8 cellular contexts compared by ENCODE assay signal in the genomic region with DNA sequence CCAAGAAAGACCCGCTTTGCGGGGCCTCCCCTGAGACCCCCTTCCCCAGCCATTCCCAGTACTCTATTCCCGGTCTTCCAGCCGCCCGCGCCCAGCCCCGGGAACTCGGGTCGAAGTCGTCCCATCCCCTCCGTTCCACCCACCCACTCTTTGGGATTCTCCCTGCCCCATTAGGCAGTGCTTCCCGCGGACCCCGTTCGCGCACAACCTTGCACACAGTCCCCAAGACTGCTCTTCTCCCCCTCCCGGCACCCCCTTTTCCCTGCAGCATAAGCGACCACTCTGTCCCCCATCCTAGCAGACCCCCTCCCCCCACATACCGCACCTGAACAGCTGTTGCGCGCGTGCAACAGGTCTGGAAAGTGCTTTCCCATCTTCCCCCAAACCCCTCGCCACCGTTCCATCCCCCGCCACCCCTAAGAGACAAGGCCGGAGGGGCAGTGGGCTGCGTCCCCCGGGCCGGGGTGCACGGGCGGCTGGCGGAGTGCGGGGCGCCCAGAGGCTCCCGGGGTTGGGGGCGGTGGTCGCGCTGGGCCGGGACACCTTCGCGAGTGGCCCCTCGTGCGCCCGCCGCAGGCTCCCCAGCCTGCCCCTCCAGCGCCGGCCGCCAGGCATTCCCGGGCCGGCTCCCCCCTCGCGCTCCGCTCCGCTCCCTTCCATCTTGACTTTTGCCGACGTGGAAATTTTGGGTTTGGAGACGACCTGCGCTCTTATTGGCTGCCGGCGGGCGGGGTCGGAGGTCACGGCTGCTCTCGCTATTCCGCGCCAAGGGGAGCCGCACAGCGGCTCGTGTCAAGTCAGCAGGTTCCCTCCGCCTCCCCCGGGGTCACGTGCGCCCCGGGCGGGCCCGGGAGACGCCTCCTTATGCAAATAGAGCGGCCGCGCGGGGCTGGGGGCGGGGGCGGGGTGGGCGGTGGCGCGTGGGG.
DNase-seq lines count a peak whose midpoint lies in the region; ATAC-seq and TF ChIP-seq lines count a peak whose summit lies in the region.

No MANE protein-coding gene starts in this region.

- H3K4me3 ChIP-seq in Peyer's patch (peak overlapping the region; percentile 51 to 89 (median 77)), neural cell (ENCODE audit: low read length) (peak overlapping the region; percentile 68)

- no peak overlapping the region for H2AFZ ChIP-seq in neural cell (ENCODE audit: low read depth, low read length)

- peaks cover 34% of the 10 kb centered on the region for H3K27me3 Mint-ChIP-seq in IgD-negative memory B cell
- no peaks in the 10 kb centered on the region for H3K27me3 Mint-ChIP-seq in activated T-helper 17 cell treated with anti-CD3 and anti-CD28 coated beads, Interleukin-2, amount 50 U/mL, for 72 hours
- H3K27me3 Mint-ChIP-seq in stimulated activated naive CD8-positive, alpha-beta T cell treated with anti-CD3 and anti-CD28 coated beads, Interleukin-15, amount 100 ng/mL, for 72 hours = peaks cover 26% of the 10 kb centered on the region

- peak overlapping the region; percentile 63 to 90 (median 76) for H3K27ac ChIP-seq in Peyer's patch
- H3K27ac ChIP-seq in neural cell (ENCODE audit: low read length) = no peak overlapping the region

- no peaks in the 10 kb centered on the region for H3K9me2 ChIP-seq in neural cell (ENCODE audit: insufficient read depth, low read length)

- H3K9me3 ChIP-seq in Peyer's patch (no peaks in the 10 kb centered on the region), neural cell (ENCODE audit: low read length) (no peaks in the 10 kb centered on the region)

- TF ChIP-seq RAD21 in neural cell (conservative IDR thresholded peaks at IDR 0.05) = no peak

- ATAC-seq in GM21576 (IDR thresholded peaks at IDR 0.05; ENCODE audit: unreplicated experiment) = peak; percentile 82
- peak; percentile 98 for ATAC-seq in activated T-helper 17 cell treated with anti-CD3 and anti-CD28 coated beads, Interleukin-2, amount 50 U/mL, for 72 hours (replicated peaks)
- peak; percentile 97 for ATAC-seq in stimulated activated naive CD8-positive, alpha-beta T cell treated with anti-CD3 and anti-CD28 coated beads, Interleukin-15, amount 100 ng/mL, for 72 hours

- H4K20me1 ChIP-seq in neural cell (ENCODE audit: insufficient read depth) = no peaks in the 10 kb centered on the region

- no peaks in the 10 kb centered on the region for H3K27me3 ChIP-seq in Peyer's patch
- H3K27me3 ChIP-seq in neural cell (ENCODE audit: insufficient read depth, low read depth, low read length) = peaks cover 59% of the 10 kb centered on the region

- no peak overlapping the region for H3K9ac ChIP-seq in neural cell (ENCODE audit: low read length)

- peaks cover 0 to 5% (median 2%) of the 10 kb centered on the region in 3 donors for H3K9me3 Mint-ChIP-seq in IgD-negative memory B cell
- H3K9me3 Mint-ChIP-seq in activated T-helper 17 cell treated with anti-CD3 and anti-CD28 coated beads, Interleukin-2, amount 50 U/mL, for 72 hours = no peaks in the 10 kb centered on the region
- no peaks in the 10 kb centered on the region for H3K9me3 Mint-ChIP-seq in stimulated activated naive CD8-positive, alpha-beta T cell treated with anti-CD3 and anti-CD28 coated beads, Interleukin-15, amount 100 ng/mL, for 72 hours

- peak overlapping the region in 2 of 3 donors; percentile 76 to 91 for H3K27ac Mint-ChIP-seq in IgD-negative memory B cell
- H3K27ac Mint-ChIP-seq in activated T-helper 17 cell treated with anti-CD3 and anti-CD28 coated beads, Interleukin-2, amount 50 U/mL, for 72 hours = peak overlapping the region; percentile 71
- H3K27ac Mint-ChIP-seq in stimulated activated naive CD8-positive, alpha-beta T cell treated with anti-CD3 and anti-CD28 coated beads, Interleukin-15, amount 100 ng/mL, for 72 hours = peak overlapping the region; percentile 62 to 71

- no peak for TF ChIP-seq EP300 in neural cell (conservative IDR thresholded peaks at IDR 0.05; ENCODE audit: poor library complexity, severe bottlenecking)

- no peaks in the 10 kb centered on the region for H3K79me2 ChIP-seq in neural cell (replicated peaks; ENCODE audit: insufficient read depth, low read length)

- H3K4me1 Mint-ChIP-seq in IgD-negative memory B cell = peaks cover 18 to 28% (median 20%) of the 10 kb centered on the region in 3 donors
- H3K4me1 Mint-ChIP-seq in activated T-helper 17 cell treated with anti-CD3 and anti-CD28 coated beads, Interleukin-2, amount 50 U/mL, for 72 hours = peaks cover 5% of the 10 kb centered on the region
- H3K4me1 Mint-ChIP-seq in stimulated activated naive CD8-positive, alpha-beta T cell treated with anti-CD3 and anti-CD28 coated beads, Interleukin-15, amount 100 ng/mL, for 72 hours = peaks cover 19% of the 10 kb centered on the region

- H3K4me1 ChIP-seq in Peyer's patch = peaks cover 0 to 21% (median 12%) of the 10 kb centered on the region in 4 donors

- peak; percentile 99 for DNase-seq in DMS53 (lab: John Stamatoyannopoulos, UW)
- DNase-seq in Peyer's patch = peak; percentile 86 to 97 (median 96)
- peak; percentile 66 for DNase-seq in fibroblast of the conjunctiva (ENCODE audit: low read depth)
- DNase-seq in stimulated activated naive CD8-positive, alpha-beta T cell treated with anti-CD3 and anti-CD28 coated beads, Interleukin-15, amount 100 ng/mL, for 72 hours = peak; percentile 81 to 88

- H3K36me3 Mint-ChIP-seq in IgD-negative memory B cell = peaks cover 2% of the 10 kb centered on the region
- H3K36me3 Mint-ChIP-seq in activated T-helper 17 cell treated with anti-CD3 and anti-CD28 coated beads, Interleukin-2, amount 50 U/mL, for 72 hours (ENCODE audit: low read depth) = no peaks in the 10 kb centered on the region

- H3K36me3 ChIP-seq in Peyer's patch = no peaks in the 10 kb centered on the region
- no peaks in the 10 kb centered on the region for H3K36me3 ChIP-seq in neural cell (ENCODE audit: insufficient read depth, low read length)

- TF ChIP-seq CTCF in Peyer's patch (IDR thresholded peaks at IDR 0.05) = peak in 1 of 6 experiments; percentile 26
- no peak for TF ChIP-seq CTCF in neural cell (IDR thresholded peaks at IDR 0.05; ENCODE audit: poor library complexity, severe bottlenecking)

- no peak for TF ChIP-seq POLR2A in Peyer's patch (IDR thresholded peaks at IDR 0.05)

- no peaks in the 10 kb centered on the region for H3F3A ChIP-seq in neural cell (ENCODE audit: insufficient read depth, low read length, poor library complexity, severe bottlenecking)

- peak overlapping the region; percentile 84 to 97 (median 96) for H3K4me3 Mint-ChIP-seq in IgD-negative memory B cell
- peak overlapping the region; percentile 76 for H3K4me3 Mint-ChIP-seq in activated T-helper 17 cell treated with anti-CD3 and anti-CD28 coated beads, Interleukin-2, amount 50 U/mL, for 72 hours
- H3K4me3 Mint-ChIP-seq in stimulated activated naive CD8-positive, alpha-beta T cell treated with anti-CD3 and anti-CD28 coated beads, Interleukin-15, amount 100 ng/mL, for 72 hours = peak overlapping the region; percentile 90 to 98

- H3K4me2 ChIP-seq in neural cell (ENCODE audit: low read length) = no peak overlapping the region

TF ChIP-seq in neural cell, 6 proteins besides CTCF, POLR2A, EP300 and RAD21:
- TF ChIP-seq EZH2 (IDR thresholded peaks at IDR 0.05; ENCODE audit: borderline replicate concordance, insufficient read depth, low read length, poor library complexity, severe bottlenecking) (no peak), POLR2AphosphoS5 (IDR thresholded peaks at IDR 0.05) (no peak), TAF1 (IDR thresholded peaks at IDR 0.05; ENCODE audit: low read depth) (no peak), MXI1 (conservative IDR thresholded peaks at IDR 0.05; ENCODE audit: poor library complexity, severe bottlenecking) (no peak), SMC3 (conservative IDR thresholded peaks at IDR 0.05; ENCODE audit: poor library complexity) (no peak)
- TF ChIP-seq, protein P1, sequence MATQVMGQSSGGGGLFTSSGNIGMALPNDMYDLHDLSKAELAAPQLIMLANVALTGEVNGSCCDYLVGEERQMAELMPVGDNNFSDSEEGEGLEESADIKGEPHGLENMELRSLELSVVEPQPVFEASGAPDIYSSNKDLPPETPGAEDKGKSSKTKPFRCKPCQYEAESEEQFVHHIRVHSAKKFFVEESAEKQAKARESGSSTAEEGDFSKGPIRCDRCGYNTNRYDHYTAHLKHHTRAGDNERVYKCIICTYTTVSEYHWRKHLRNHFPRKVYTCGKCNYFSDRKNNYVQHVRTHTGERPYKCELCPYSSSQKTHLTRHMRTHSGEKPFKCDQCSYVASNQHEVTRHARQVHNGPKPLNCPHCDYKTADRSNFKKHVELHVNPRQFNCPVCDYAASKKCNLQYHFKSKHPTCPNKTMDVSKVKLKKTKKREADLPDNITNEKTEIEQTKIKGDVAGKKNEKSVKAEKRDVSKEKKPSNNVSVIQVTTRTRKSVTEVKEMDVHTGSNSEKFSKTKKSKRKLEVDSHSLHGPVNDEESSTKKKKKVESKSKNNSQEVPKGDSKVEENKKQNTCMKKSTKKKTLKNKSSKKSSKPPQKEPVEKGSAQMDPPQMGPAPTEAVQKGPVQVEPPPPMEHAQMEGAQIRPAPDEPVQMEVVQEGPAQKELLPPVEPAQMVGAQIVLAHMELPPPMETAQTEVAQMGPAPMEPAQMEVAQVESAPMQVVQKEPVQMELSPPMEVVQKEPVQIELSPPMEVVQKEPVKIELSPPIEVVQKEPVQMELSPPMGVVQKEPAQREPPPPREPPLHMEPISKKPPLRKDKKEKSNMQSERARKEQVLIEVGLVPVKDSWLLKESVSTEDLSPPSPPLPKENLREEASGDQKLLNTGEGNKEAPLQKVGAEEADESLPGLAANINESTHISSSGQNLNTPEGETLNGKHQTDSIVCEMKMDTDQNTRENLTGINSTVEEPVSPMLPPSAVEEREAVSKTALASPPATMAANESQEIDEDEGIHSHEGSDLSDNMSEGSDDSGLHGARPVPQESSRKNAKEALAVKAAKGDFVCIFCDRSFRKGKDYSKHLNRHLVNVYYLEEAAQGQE (IDR thresholded peaks at IDR 0.05; ENCODE audit: borderline replicate concordance) = no peak
